Comparison of ENCODE assay signal across 23 cellular contexts in genomic region chr1:220890582-220890981, GRCh38. TPM values are rescaled to one million over a fixed set of nuclear protein-coding genes. Genes with fewer than 3 reads are reported as not detected.
"Had no signal": no experiment of that assay in that cellular context is flagged by ENCODE, and none has a peak within 500 bp of the region (broad histone marks: within the 10 kb centered on the region; RNA-seq: fewer than 3 reads in every experiment).

No MANE protein-coding gene starts in this region.

- H3K4me2 ChIP-seq: neural progenitor cell had no signal

- H3K4me3 ChIP-seq: lung, neural progenitor cell, prostate gland, skin epidermis, suprapubic skin, transverse colon, upper lobe of right lung, uterus had no signal

- H3K27ac Mint-ChIP-seq: memory B cell; natural killer cell; neural progenitor cell; stimulated activated naive CD8-positive, alpha-beta T cell treated with anti-CD3 and anti-CD28 coated beads, Interleukin-15, amount 100 ng/mL, for 72 hours had no signal

- H2AFZ ChIP-seq: neural progenitor cell had no signal

- H3K9me3 Mint-ChIP-seq: memory B cell, natural killer cell had no signal

- H3K9ac ChIP-seq: neural progenitor cell had no signal

- H3K36me3 ChIP-seq: neural progenitor cell, prostate gland, suprapubic skin, transverse colon, uterus had no signal

- ATAC-seq: natural killer cell; right cardiac atrium; stimulated activated naive CD8-positive, alpha-beta T cell treated with anti-CD3 and anti-CD28 coated beads, Interleukin-15, amount 100 ng/mL, for 72 hours; upper lobe of right lung had no signal

- H3K36me3 Mint-ChIP-seq: natural killer cell, neural progenitor cell had no signal

- H3K4me3 Mint-ChIP-seq: memory B cell; natural killer cell; neural progenitor cell; stimulated activated naive CD8-positive, alpha-beta T cell treated with anti-CD3 and anti-CD28 coated beads, Interleukin-15, amount 100 ng/mL, for 72 hours had no signal

- H3K9me3 ChIP-seq: esophagus squamous epithelium, prostate gland, suprapubic skin, transverse colon, upper lobe of right lung, uterus had no signal

- DNase-seq: dermis blood vessel endothelial cell; effector memory CD4-positive, alpha-beta T cell; esophagus squamous epithelium; foreskin melanocyte; glutamatergic neuron; hypothalamus; natural killer cell; stimulated activated CD4-positive, alpha-beta T cell treated with anti-CD3 and anti-CD28 coated beads, Interleukin-15, amount 100 ng/mL, for 24 hours; stimulated activated CD4-positive, alpha-beta T cell treated with anti-CD3 and anti-CD28 coated beads, Interleukin-2, amount 100 ng/mL, for 48 hours; stimulated activated naive CD4-positive, alpha-beta T cell; stimulated activated naive CD8-positive, alpha-beta T cell treated with anti-CD3 and anti-CD28 coated beads, Interleukin-15, amount 100 ng/mL, for 72 hours; transverse colon; upper lobe of right lung; uterus had no signal

- H3K27ac ChIP-seq: coronary artery, esophagus squamous epithelium, neural progenitor cell, prostate gland, skin epidermis, suprapubic skin, transverse colon, upper lobe of right lung, uterus had no signal

RNA-seq across cellular contexts. Expression of gene HLX, which starts 11.3 kb away (rescaled TPM):
- polyA plus RNA-seq: keratinocyte had no signal
